In the genomic region with DNA sequence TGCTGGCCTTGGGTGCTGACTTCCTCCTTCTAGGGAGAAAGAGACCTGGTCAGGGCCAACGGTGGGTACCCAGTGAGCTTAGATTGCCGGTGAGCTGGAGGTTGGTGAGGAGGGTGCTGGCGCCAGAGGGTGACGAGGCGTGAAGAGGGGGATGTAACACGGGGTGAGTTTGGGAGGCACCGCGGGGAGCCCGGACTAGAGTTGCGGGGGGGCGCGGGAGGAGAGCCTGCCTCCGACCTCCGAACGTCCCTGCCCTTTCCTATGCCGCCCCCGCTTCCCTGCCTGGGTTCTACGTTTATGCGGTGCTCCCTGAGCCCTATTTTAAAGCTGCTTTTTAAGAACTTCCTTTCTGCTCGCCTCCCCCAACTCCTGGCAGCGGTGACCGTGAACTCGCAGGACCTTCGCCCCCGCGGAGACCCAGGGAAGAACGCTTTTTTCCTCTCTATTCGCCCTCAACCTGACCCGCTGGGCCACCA, we compare ENCODE assay signal across 14 cellular contexts. TPM values are rescaled to one million over a fixed set of nuclear protein-coding genes. Genes with fewer than 3 reads are reported as not detected.
A peak's percentile ranks its signal among the peaks of the same experiment; 100 is the strongest.
DNase-seq lines count a peak whose midpoint lies in the region; ATAC-seq, FAIRE-seq and TF ChIP-seq lines count a peak whose summit lies in the region.
"Had no signal": no experiment of that assay in that cellular context is flagged by ENCODE, and none has a peak within 500 bp of the region (broad histone marks: within the 10 kb centered on the region; RNA-seq: fewer than 3 reads in every experiment).

No MANE protein-coding gene starts in this region.

- peaks cover 47% of the 10 kb centered on the region for H3K4me1 Mint-ChIP-seq in CD8-positive, alpha-beta T cell (ENCODE audit: low read depth)
- H3K4me1 Mint-ChIP-seq in central memory CD8-positive, alpha-beta T cell = peaks cover 53% of the 10 kb centered on the region
- H3K4me1 Mint-ChIP-seq in natural killer cell (peaks cover 46 to 60% of the 10 kb centered on the region in 2 donors), chondrocyte (ENCODE audit: low read depth) (peaks cover 41% of the 10 kb centered on the region)

- no peaks in the 10 kb centered on the region for H3K79me2 ChIP-seq in mammary epithelial cell (ENCODE audit: insufficient read depth, low read length)

- H2AFZ ChIP-seq in mammary epithelial cell (ENCODE audit: low read depth, low read length) = no peak overlapping the region

- no peaks in the 10 kb centered on the region for H3K36me3 ChIP-seq in CD8-positive, alpha-beta T cell (ENCODE audit: insufficient read depth, low read length)
- H3K36me3 ChIP-seq in HUES6 (ENCODE audit: control insufficient read depth, insufficient read depth, low read length) (no peaks in the 10 kb centered on the region), mammary epithelial cell (ENCODE audit: insufficient read depth, low read length) (no peaks in the 10 kb centered on the region)
- H3K36me3 ChIP-seq: ascending aorta, esophagus squamous epithelium, left lung, thyroid gland had no signal

- 88% methylated on average over 14 of the region's 29 CpGs for WGBS in mammary epithelial cell (ENCODE audit: low coverage, missing lambda C conversion rate)

- no peak for TF ChIP-seq CTCF in CD8-positive, alpha-beta T cell (IDR thresholded peaks at IDR 0.05)
- TF ChIP-seq CTCF in natural killer cell (IDR thresholded peaks at IDR 0.05) (no peak), chondrocyte (IDR thresholded peaks at IDR 0.05) (no peak), mammary epithelial cell (conservative IDR thresholded peaks at IDR 0.05 in 1 of 2, IDR thresholded peaks at IDR 0.05 in 1 of 2; ENCODE audit: extremely low read depth in 1 of 2, insufficient read depth in 1 of 2, low read depth in 1 of 2, low read length in 2 of 2) (no peak)

- peak overlapping the region; percentile 71 for H3K4me3 Mint-ChIP-seq in CD8-positive, alpha-beta T cell
- H3K4me3 Mint-ChIP-seq in central memory CD8-positive, alpha-beta T cell = peak overlapping the region; percentile 55
- H3K4me3 Mint-ChIP-seq in natural killer cell (peak overlapping the region; percentile 62), chondrocyte (ENCODE audit: unreplicated experiment) (no peak overlapping the region)

- no peak for DNase-seq in CD8-positive, alpha-beta T cell
- DNase-seq in central memory CD8-positive, alpha-beta T cell (ENCODE audit: low spot score in 2 of 2) = no peak
- DNase-seq in natural killer cell (no peak), chondrocyte (ENCODE audit: low spot score) (no peak), mammary epithelial cell (no peak), RCC 7860 (ENCODE audit: low spot score) (no peak)
- no peak for DNase-seq in stimulated activated CD4-positive, alpha-beta T cell treated with anti-CD3 and anti-CD28 coated beads, Interleukin-2, amount 100 ng/mL, for 48 hours
- DNase-seq: DMS53, esophagus squamous epithelium, thyroid gland had no signal

- CTCF ChIA-PET in CD8-positive, alpha-beta T cell (lab: Charles Lee) = interaction anchor here (0.6 to 1.3 kb wide), 5 partner anchors 9 to 268 kb away, joined by 3 to 6 read pairs (median 5); no protein-coding TSS in a partner anchor
- CTCF ChIA-PET in mammary epithelial cell (lab: Charles Lee; ENCODE audit: low non-redundant PET) = no interaction called here

- dilution Hi-C loops in mammary epithelial cell (cut with HindIII; ENCODE audit: low sequenced_read_pairs) = no loop called here

- H3K36me3 Mint-ChIP-seq in CD8-positive, alpha-beta T cell = no peaks in the 10 kb centered on the region
- H3K36me3 Mint-ChIP-seq in central memory CD8-positive, alpha-beta T cell (ENCODE audit: insufficient read depth) = peaks cover 19% of the 10 kb centered on the region
- H3K36me3 Mint-ChIP-seq in natural killer cell (no peaks in the 10 kb centered on the region), chondrocyte (ENCODE audit: low read depth) (no peaks in the 10 kb centered on the region)

- intact Hi-C loops in CD8-positive, alpha-beta T cell (cut with DNase I, micrococcal nuclease) = no loop called here
- intact Hi-C loops in natural killer cell (cut with micrococcal nuclease) = no loop called here
- intact Hi-C loops in mammary epithelial cell (cut with micrococcal nuclease) = no loop called here

- H3K4me1 ChIP-seq in CD8-positive, alpha-beta T cell (ENCODE audit: insufficient read depth, low read length) = peaks cover 39% of the 10 kb centered on the region
- H3K4me1 ChIP-seq in HUES6 (ENCODE audit: control insufficient read depth, insufficient read depth, low read length) = peaks cover 9% of the 10 kb centered on the region
- peaks cover 8% of the 10 kb centered on the region for H3K4me1 ChIP-seq in mammary epithelial cell (ENCODE audit: insufficient read depth, low read length)

- no peaks in the 10 kb centered on the region for H3K27me3 ChIP-seq in CD8-positive, alpha-beta T cell (ENCODE audit: insufficient read depth, low read length)
- H3K27me3 ChIP-seq in HUES6 (ENCODE audit: control insufficient read depth, insufficient read depth, low read length) = peaks cover 25% of the 10 kb centered on the region
- H3K27me3 ChIP-seq in mammary epithelial cell (ENCODE audit: insufficient read depth, low read length) = no peaks in the 10 kb centered on the region
- H3K27me3 ChIP-seq: ascending aorta had no signal

- H3K27ac Mint-ChIP-seq in CD8-positive, alpha-beta T cell = no peak overlapping the region
- H3K27ac Mint-ChIP-seq in central memory CD8-positive, alpha-beta T cell (ENCODE audit: low read depth) = no peak overlapping the region
- H3K27ac Mint-ChIP-seq in natural killer cell = peak overlapping the region; percentile 11 to 75
- H3K27ac Mint-ChIP-seq in chondrocyte (ENCODE audit: unreplicated experiment) = no peak overlapping the region

- H3K4me2 ChIP-seq in mammary epithelial cell (ENCODE audit: insufficient read depth, low read depth, low read length) = no peak overlapping the region

- H4K20me1 ChIP-seq in mammary epithelial cell (ENCODE audit: insufficient read depth, low read length) = no peaks in the 10 kb centered on the region

- H3K27ac ChIP-seq in CD8-positive, alpha-beta T cell (ENCODE audit: low read depth, low read length) = no peak overlapping the region
- no peak overlapping the region for H3K27ac ChIP-seq in HUES6 (ENCODE audit: low read depth, low read length)
- H3K27ac ChIP-seq in mammary epithelial cell (ENCODE audit: insufficient read depth, low read depth, low read length) = no peak overlapping the region
- H3K27ac ChIP-seq: ascending aorta, esophagus squamous epithelium, left lung, thyroid gland had no signal

- H3K9ac ChIP-seq in HUES6 (ENCODE audit: low read length) (no peak overlapping the region), mammary epithelial cell (ENCODE audit: insufficient read depth, low read length) (no peak overlapping the region)

- POLR2A ChIA-PET in CD8-positive, alpha-beta T cell (lab: Charles Lee) = interaction anchor here (0.6 to 1.9 kb wide), 3 partner anchors 10 to 45 kb away, joined by 3 to 9 read pairs (median 3); no protein-coding TSS in a partner anchor

- no TSS peak for BruUV-seq in mammary epithelial cell (replicated peaks; lab: Mats Ljungman, UMichigan)

- no peak overlapping the region for H3K4me3 ChIP-seq in CD8-positive, alpha-beta T cell (ENCODE audit: low read depth, low read length)
- peak overlapping the region; percentile 85 for H3K4me3 ChIP-seq in HUES6 (ENCODE audit: low read depth, low read length)
- no peak overlapping the region for H3K4me3 ChIP-seq in mammary epithelial cell (replicated peaks in 1 of 3; ENCODE audit: insufficient read depth in 1 of 3, low read depth in 2 of 3, low read length in 3 of 3)
- H3K4me3 ChIP-seq: left lung, thyroid gland had no signal

- peaks cover 14% of the 10 kb centered on the region for H3K27me3 Mint-ChIP-seq in CD8-positive, alpha-beta T cell (ENCODE audit: low read depth)
- no peaks in the 10 kb centered on the region for H3K27me3 Mint-ChIP-seq in central memory CD8-positive, alpha-beta T cell
- peaks cover 29 to 47% of the 10 kb centered on the region in 2 donors for H3K27me3 Mint-ChIP-seq in natural killer cell (ENCODE audit: low read depth in 2 of 2)
- H3K27me3 Mint-ChIP-seq in chondrocyte (ENCODE audit: low read depth) = peaks cover 9% of the 10 kb centered on the region

- FAIRE-seq in RCC 7860 (lab: Jason Lieb, UNC) = no peak

- H3K9me3 Mint-ChIP-seq in CD8-positive, alpha-beta T cell = no peaks in the 10 kb centered on the region
- no peaks in the 10 kb centered on the region for H3K9me3 Mint-ChIP-seq in central memory CD8-positive, alpha-beta T cell
- H3K9me3 Mint-ChIP-seq in natural killer cell (no peaks in the 10 kb centered on the region), chondrocyte (ENCODE audit: low read depth) (no peaks in the 10 kb centered on the region)

- ATAC-seq in CD8-positive, alpha-beta T cell = no peak
- no peak for ATAC-seq in central memory CD8-positive, alpha-beta T cell (replicated peaks; ENCODE audit: extremely low read depth, poor library complexity, severe bottlenecking)
- peak; percentile 22 to 56 (median 51) for ATAC-seq in natural killer cell
- ATAC-seq: left lung had no signal

- in situ Hi-C loops in mammary epithelial cell (cut with MboI; ENCODE audit: low sequenced_read_pairs in 2 of 2) = loop anchor here in 1 of 2 donors (25.0 kb wide), 1 partner anchor 161 kb away; the partner anchor contains the start of genes APEX1, OSGEP, PIP4P1 and PNP

- H3K9me3 ChIP-seq in CD8-positive, alpha-beta T cell (ENCODE audit: low read length) = no peaks in the 10 kb centered on the region
- no peaks in the 10 kb centered on the region for H3K9me3 ChIP-seq in HUES6 (ENCODE audit: control insufficient read depth, insufficient read depth, low read depth, low read length)
- H3K9me3 ChIP-seq in mammary epithelial cell (replicated peaks; ENCODE audit: insufficient read depth, low read length) = no peaks in the 10 kb centered on the region
- H3K9me3 ChIP-seq: ascending aorta, esophagus squamous epithelium, left lung, thyroid gland had no signal

RNA-seq across cellular contexts. Expression of gene OR6S1, which starts 18.6 kb away (rescaled TPM):
- not detected for total RNA-seq in CD8-positive, alpha-beta T cell
- not detected for total RNA-seq in natural killer cell
- total RNA-seq in chondrocyte = not detected in 3 replicates
- not detected for total RNA-seq in mammary epithelial cell
- polyA plus RNA-seq in mammary epithelial cell = not detected
- not detected for polyA minus RNA-seq in mammary epithelial cell
- total RNA-seq: ascending aorta, esophagus squamous epithelium, left lung, pulmonary artery endothelial cell, thyroid gland had no signal

RNA-seq across cellular contexts. Expression of gene RNASE12, which starts 31.7 kb away (rescaled TPM):
- total RNA-seq in CD8-positive, alpha-beta T cell = not detected
- total RNA-seq in natural killer cell = not detected
- total RNA-seq in chondrocyte = not detected in 3 replicates
- total RNA-seq in mammary epithelial cell = not detected
- polyA plus RNA-seq in mammary epithelial cell = not detected
- polyA minus RNA-seq in mammary epithelial cell = not detected
- total RNA-seq: ascending aorta, esophagus squamous epithelium, left lung, pulmonary artery endothelial cell, thyroid gland had no signal

RNA-seq across cellular contexts. Expression of gene RNASE11, which starts 35.1 kb away (rescaled TPM):
- total RNA-seq in CD8-positive, alpha-beta T cell = not detected
- total RNA-seq in natural killer cell (not detected), chondrocyte (not detected in 3 replicates), mammary epithelial cell (not detected)
- not detected for polyA plus RNA-seq in mammary epithelial cell
- polyA minus RNA-seq in mammary epithelial cell = not detected
- total RNA-seq: ascending aorta, esophagus squamous epithelium, left lung, pulmonary artery endothelial cell, thyroid gland had no signal

Comparison
In these comparisons a context has a peak if more than half of its experiments do, and no peak if none do; other contexts are left out.
1. ATAC-seq: peak in natural killer cell (3 of 3); none in CD8-positive, alpha-beta T cell (single experiment) and central memory CD8-positive, alpha-beta T cell (single experiment).
2. H3K27ac Mint-ChIP-seq: peak in natural killer cell (2 of 2); none in CD8-positive, alpha-beta T cell (single experiment), central memory CD8-positive, alpha-beta T cell (single experiment) and chondrocyte (single experiment).